ENCODE assay signal across 2 cellular contexts in the genomic region with DNA sequence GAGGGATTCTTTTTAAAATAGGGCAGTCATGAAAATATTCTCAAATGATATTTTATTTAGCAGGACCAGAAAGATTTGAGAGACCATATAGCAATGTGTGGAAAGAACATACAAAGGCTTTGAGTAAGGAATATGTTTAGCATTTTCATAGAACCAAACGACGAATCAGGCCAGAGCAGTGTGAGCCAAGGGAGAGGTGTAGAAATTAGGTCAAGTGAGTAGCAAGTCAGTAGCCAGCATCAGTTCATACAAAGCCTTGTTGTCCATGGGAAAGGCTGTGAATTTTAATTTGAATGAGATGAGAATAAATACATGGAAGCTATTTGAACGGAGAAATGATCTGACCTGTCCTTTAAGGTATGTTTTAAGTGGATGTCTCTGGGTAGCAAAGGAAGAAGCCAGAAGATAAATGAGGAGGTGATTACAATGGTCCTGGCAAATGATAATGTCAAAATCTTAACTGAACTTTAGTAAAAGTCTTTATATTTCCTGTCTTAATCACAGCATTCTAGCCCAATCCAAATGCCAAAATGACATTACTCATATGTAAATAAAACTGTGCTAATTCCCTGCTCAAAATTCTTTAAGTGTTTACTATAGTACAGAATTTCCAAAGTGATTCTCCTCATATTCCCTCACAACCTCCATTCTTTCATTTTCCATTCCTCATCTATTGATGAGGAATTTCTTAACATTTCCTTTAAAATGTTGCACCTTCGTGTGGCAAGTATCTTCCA.
TF ChIP-seq lines count a peak whose summit lies in the region.

No MANE protein-coding gene starts in this region.

TF ChIP-seq in IMR-90, 13 proteins besides CTCF, POLR2A, EP300 and RAD21:
- TF ChIP-seq FOS (IDR thresholded peaks at IDR 0.05; ENCODE audit: low read depth, low read length) (no peak), MXI1 (IDR thresholded peaks at IDR 0.05; ENCODE audit: borderline replicate concordance, low read depth, low read length) (no peak), RCOR1 (IDR thresholded peaks at IDR 0.05; ENCODE audit: insufficient replicate concordance, low read length) (no peak), SMC3 (IDR thresholded peaks at IDR 0.05; ENCODE audit: low read depth, low read length) (no peak), NFE2L2 (IDR thresholded peaks at IDR 0.05; ENCODE audit: low read depth, low read length) (no peak), CHD1 (IDR thresholded peaks at IDR 0.05; ENCODE audit: low read depth, low read length) (no peak), CEBPB (IDR thresholded peaks at IDR 0.05; ENCODE audit: low read depth, low read length) (no peak), MAFK (IDR thresholded peaks at IDR 0.05; ENCODE audit: low read depth, low read length) (no peak), MAZ (IDR thresholded peaks at IDR 0.05; ENCODE audit: borderline replicate concordance, low read depth, low read length) (no peak), RFX5 (IDR thresholded peaks at IDR 0.05; ENCODE audit: low read depth, low read length) (no peak), BHLHE40 (IDR thresholded peaks at IDR 0.05; ENCODE audit: low read depth, low read length) (no peak)
- TF ChIP-seq, protein P1, sequence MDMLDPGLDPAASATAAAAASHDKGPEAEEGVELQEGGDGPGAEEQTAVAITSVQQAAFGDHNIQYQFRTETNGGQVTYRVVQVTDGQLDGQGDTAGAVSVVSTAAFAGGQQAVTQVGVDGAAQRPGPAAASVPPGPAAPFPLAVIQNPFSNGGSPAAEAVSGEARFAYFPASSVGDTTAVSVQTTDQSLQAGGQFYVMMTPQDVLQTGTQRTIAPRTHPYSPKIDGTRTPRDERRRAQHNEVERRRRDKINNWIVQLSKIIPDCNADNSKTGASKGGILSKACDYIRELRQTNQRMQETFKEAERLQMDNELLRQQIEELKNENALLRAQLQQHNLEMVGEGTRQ (IDR thresholded peaks at IDR 0.05; ENCODE audit: low read depth, low read length) = no peak
- TF ChIP-seq, protein P2, sequence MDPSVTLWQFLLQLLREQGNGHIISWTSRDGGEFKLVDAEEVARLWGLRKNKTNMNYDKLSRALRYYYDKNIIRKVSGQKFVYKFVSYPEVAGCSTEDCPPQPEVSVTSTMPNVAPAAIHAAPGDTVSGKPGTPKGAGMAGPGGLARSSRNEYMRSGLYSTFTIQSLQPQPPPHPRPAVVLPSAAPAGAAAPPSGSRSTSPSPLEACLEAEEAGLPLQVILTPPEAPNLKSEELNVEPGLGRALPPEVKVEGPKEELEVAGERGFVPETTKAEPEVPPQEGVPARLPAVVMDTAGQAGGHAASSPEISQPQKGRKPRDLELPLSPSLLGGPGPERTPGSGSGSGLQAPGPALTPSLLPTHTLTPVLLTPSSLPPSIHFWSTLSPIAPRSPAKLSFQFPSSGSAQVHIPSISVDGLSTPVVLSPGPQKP (IDR thresholded peaks at IDR 0.05; ENCODE audit: borderline replicate concordance, low read depth, low read length) = no peak
TF ChIP-seq in IMR-90: peak in this region for 0.

TF ChIP-seq in endothelial cell of umbilical vein, 7 proteins besides CTCF, POLR2A, EP300 and RAD21:
- TF ChIP-seq EZH2 (IDR thresholded peaks at IDR 0.05; ENCODE audit: borderline replicate concordance, low read depth, low read length, severe bottlenecking) (no peak), GATA2 (IDR thresholded peaks at IDR 0.05; ENCODE audit: insufficient read depth, insufficient read length, low read depth, low read length) (no peak), MYC (IDR thresholded peaks at IDR 0.05; ENCODE audit: low read depth, low read length) (no peak), FOS (IDR thresholded peaks at IDR 0.05; ENCODE audit: borderline replicate concordance, insufficient read depth, low read length) (no peak), POLR2AphosphoS5 (IDR thresholded peaks at IDR 0.05; ENCODE audit: insufficient read depth, low read depth, low read length) (no peak), JUN (IDR thresholded peaks at IDR 0.05; ENCODE audit: borderline replicate concordance, insufficient read depth, insufficient read length, low read depth) (no peak)
- TF ChIP-seq, protein P3, sequence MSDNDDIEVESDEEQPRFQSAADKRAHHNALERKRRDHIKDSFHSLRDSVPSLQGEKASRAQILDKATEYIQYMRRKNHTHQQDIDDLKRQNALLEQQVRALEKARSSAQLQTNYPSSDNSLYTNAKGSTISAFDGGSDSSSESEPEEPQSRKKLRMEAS (IDR thresholded peaks at IDR 0.05; ENCODE audit: insufficient read depth, insufficient read length) = no peak
